In genomic region chr16:597655-598054, GRCh38 we compare ENCODE assay signal across 13 cellular contexts. TPM values are rescaled to one million over a fixed set of nuclear protein-coding genes. Genes with fewer than 3 reads are reported as not detected.
"Had no signal": no experiment of that assay in that cellular context is flagged by ENCODE, and none has a peak within 500 bp of the region (broad histone marks: within the 10 kb centered on the region; RNA-seq: fewer than 3 reads in every experiment).

No MANE protein-coding gene starts in this region.

RNA-seq across cellular contexts. Expression of gene PRR35, which starts 37.5 kb away (rescaled TPM):
- total RNA-seq: stomach, subcutaneous adipose tissue, suprapubic skin, temporal lobe, thyroid gland, tibial nerve, transverse colon, upper lobe of left lung, upper lobe of right lung, ureter, urinary bladder, uterus, vagina had no signal
- polyA plus RNA-seq: stomach, urinary bladder had no signal
